ENCODE assay signal across 12 cellular contexts in genomic region chr1:1337793-1338147, GRCh38.
DNase-seq lines count a peak whose midpoint lies in the region; ATAC-seq and TF ChIP-seq lines count a peak whose summit lies in the region.
"Had no signal": no experiment of that assay in that cellular context is flagged by ENCODE, and none has a peak within 500 bp of the region (broad histone marks: within the 10 kb centered on the region; RNA-seq: fewer than 3 reads in every experiment).

No MANE protein-coding gene starts in this region.

- no peak for ATAC-seq in HG03342 (IDR thresholded peaks at IDR 0.05; ENCODE audit: unreplicated experiment)

- peaks cover 19% of the 10 kb centered on the region for H3K36me3 Mint-ChIP-seq in activated naive CD4-positive, alpha-beta T cell treated with anti-CD3 and anti-CD28 coated beads, Interleukin-2, amount 10 ng/mL, durations not matched to agents 7 days and 5 days

- peaks cover 3% of the 10 kb centered on the region for H3K27me3 Mint-ChIP-seq in activated naive CD4-positive, alpha-beta T cell treated with anti-CD3 and anti-CD28 coated beads, Interleukin-2, amount 10 ng/mL, durations not matched to agents 7 days and 5 days

- no peak overlapping the region for H3K4me3 Mint-ChIP-seq in activated naive CD4-positive, alpha-beta T cell treated with anti-CD3 and anti-CD28 coated beads, Interleukin-2, amount 10 ng/mL, durations not matched to agents 7 days and 5 days

- peaks cover 9% of the 10 kb centered on the region for H3K9me3 Mint-ChIP-seq in activated naive CD4-positive, alpha-beta T cell treated with anti-CD3 and anti-CD28 coated beads, Interleukin-2, amount 10 ng/mL, durations not matched to agents 7 days and 5 days
- H3K9me3 Mint-ChIP-seq: activated T-helper 2 cell treated with anti-CD3 and anti-CD28 coated beads, Interferon-gamma antibody, Interleukin-2, Interleukin-4, amounts not matched to agents 10 μg/mL and 5 μg/mL and 100 μg/mL, durations not matched to agents 14 hours and 24 hours and 36 hours had no signal

- CTCF ChIA-PET in activated naive CD4-positive, alpha-beta T cell treated with anti-CD3 and anti-CD28 coated beads, Interleukin-2, amount 10 ng/mL, durations not matched to agents 7 days and 5 days (lab: Charles Lee) = no interaction called here

- no peak overlapping the region for H3K27ac Mint-ChIP-seq in activated naive CD4-positive, alpha-beta T cell treated with anti-CD3 and anti-CD28 coated beads, Interleukin-2, amount 10 ng/mL, durations not matched to agents 7 days and 5 days
- H3K27ac Mint-ChIP-seq: activated T-helper 2 cell treated with anti-CD3 and anti-CD28 coated beads, Interferon-gamma antibody, Interleukin-2, Interleukin-4, amounts not matched to agents 10 μg/mL and 5 μg/mL and 100 μg/mL, durations not matched to agents 14 hours and 24 hours and 36 hours had no signal

- peak; percentile 32 for DNase-seq in GM12865 (ENCODE audit: low read depth)
- peak; percentile 7 for DNase-seq in NCI-H69 (lab: John Stamatoyannopoulos, UW)
- DNase-seq in activated naive CD4-positive, alpha-beta T cell treated with anti-CD3 and anti-CD28 coated beads, Interleukin-2, amount 10 ng/mL, durations not matched to agents 7 days and 5 days = peak; percentile 47
- peak; percentile 36 for DNase-seq in stimulated activated CD4-positive, alpha-beta T cell treated with anti-CD3 and anti-CD28 coated beads, Interleukin-1b, Interleukin-23, amount 100 ng/mL, for 48 hours
- no peak for DNase-seq in SIG-M5 treated with dmso at 0.1 percent for 504 hours (lab: John Stamatoyannopoulos, UW; ENCODE audit: unreplicated experiment)
- DNase-seq in ACHN = no peak
- DNase-seq in GM19240 (ENCODE audit: insufficient read length, low spot score) = no peak
- DNase-seq: DMS79, foreskin melanocyte, NCI-H2081 treated with DMSO at 0.1 percent for 48 hours had no signal

- no peaks in the 10 kb centered on the region for H3K4me1 Mint-ChIP-seq in activated naive CD4-positive, alpha-beta T cell treated with anti-CD3 and anti-CD28 coated beads, Interleukin-2, amount 10 ng/mL, durations not matched to agents 7 days and 5 days

- TF ChIP-seq CTCF in GM12865 (IDR thresholded peaks at IDR 0.05; ENCODE audit: insufficient read depth, low read depth, low read length, missing control alignments) = no peak

- no peak overlapping the region for H3K4me3 ChIP-seq in GM12865 (ENCODE audit: low read depth, low read length)

- in situ Hi-C loops in ACHN (cut with HindIII; ENCODE audit: low pct_ligation_motif_present, low pct_unique_long_range_greater_than_20kb, low sequenced_read_pairs) = no loop called here

Comparison
In these comparisons a context has a peak if more than half of its experiments do, and no peak if none do; other contexts are left out.
1. DNase-seq: peak in GM12865 (single experiment), NCI-H69 (single experiment), activated naive CD4-positive, alpha-beta T cell treated with anti-CD3 and anti-CD28 coated beads, Interleukin-2, amount 10 ng/mL, durations not matched to agents 7 days and 5 days (single experiment) and stimulated activated CD4-positive, alpha-beta T cell treated with anti-CD3 and anti-CD28 coated beads, Interleukin-1b, Interleukin-23, amount 100 ng/mL, for 48 hours (single experiment); none in SIG-M5 treated with dmso at 0.1 percent for 504 hours (single experiment), ACHN (single experiment) and GM19240 (single experiment).